16 cellular contexts compared by ENCODE assay signal in genomic region chr18:63708650-63709049, GRCh38. TPM values are rescaled to one million over a fixed set of nuclear protein-coding genes. Genes with fewer than 3 reads are reported as not detected.
DNase-seq lines count a peak whose midpoint lies in the region; ATAC-seq and TF ChIP-seq lines count a peak whose summit lies in the region.
"Had no signal": no experiment of that assay in that cellular context is flagged by ENCODE, and none has a peak within 500 bp of the region (broad histone marks: within the 10 kb centered on the region; RNA-seq: fewer than 3 reads in every experiment).

No MANE protein-coding gene starts in this region.

- peak; percentile 89 for DNase-seq in GM23248
- DNase-seq in RKO (ENCODE audit: low spot score) = peak; percentile 35
- DNase-seq in trophoblast cell = peak; percentile 40 to 88
- DNase-seq in lower lobe of right lung = no peak
- no peak for DNase-seq in NCI-H524 (lab: John Stamatoyannopoulos, UW)
- DNase-seq in activated CD8-positive, alpha-beta T cell treated with anti-CD3 and anti-CD28 coated beads for 36 hours = no peak
- DNase-seq: activated CD4-positive, CD25-positive, alpha-beta regulatory T cell; activated CD8-positive, alpha-beta memory T cell treated with anti-CD3 and anti-CD28 coated beads, Interleukin-2, amount 50 U/mL, for 4 hours; activated naive CD4-positive, alpha-beta T cell treated with anti-CD3 and anti-CD28 coated beads, Interleukin-2, amount 50 U/mL, for 16 hours; cerebellar nuclear complex; NCI-H1105; transverse colon had no signal

- H3K23ac ChIP-seq in trophoblast cell (ENCODE audit: low read length) = no peak overlapping the region

- no peak overlapping the region for H3K4me3 Mint-ChIP-seq in activated CD8-positive, alpha-beta T cell treated with anti-CD3 and anti-CD28 coated beads for 36 hours
- H3K4me3 Mint-ChIP-seq: natural killer cell treated with Interleukin-12 subunit alpha and Interleukin-12 subunit beta and Interleukin-15 and Interleukin-18, amount 100 ng/mL, for 72 hours had no signal

- H3K14ac ChIP-seq in trophoblast cell (ENCODE audit: low read length) = no peak overlapping the region

- no peak overlapping the region for H4K8ac ChIP-seq in trophoblast cell (ENCODE audit: low read depth, low read length)

- H3K4ac ChIP-seq in trophoblast cell (ENCODE audit: low read depth, low read length) = no peak overlapping the region

- H3K4me1 Mint-ChIP-seq in activated CD8-positive, alpha-beta T cell treated with anti-CD3 and anti-CD28 coated beads for 36 hours (ENCODE audit: low read depth) = no peaks in the 10 kb centered on the region

- no peak overlapping the region for H4K12ac ChIP-seq in trophoblast cell (ENCODE audit: low read depth, low read length)

- no peaks in the 10 kb centered on the region for H3K36me3 ChIP-seq in GM23248 (ENCODE audit: low read depth)
- no peaks in the 10 kb centered on the region for H3K36me3 ChIP-seq in trophoblast cell (ENCODE audit: control insufficient read depth in 1 of 2, insufficient read depth in 2 of 2, low read length in 2 of 2)
- no peaks in the 10 kb centered on the region for H3K36me3 ChIP-seq in lower lobe of right lung
- H3K36me3 ChIP-seq: transverse colon had no signal

- H2BK5ac ChIP-seq in trophoblast cell (ENCODE audit: low read depth, low read length, poor library complexity) = no peak overlapping the region

- no peaks in the 10 kb centered on the region for H3K79me1 ChIP-seq in trophoblast cell (ENCODE audit: low read length)

- no peak overlapping the region for H3K4me3 ChIP-seq in GM23248
- no peak overlapping the region for H3K4me3 ChIP-seq in trophoblast cell (ENCODE audit: low read depth, low read length)
- H3K4me3 ChIP-seq in lower lobe of right lung = no peak overlapping the region
- H3K4me3 ChIP-seq: transverse colon had no signal

- in situ Hi-C loops in GM23248 (cut with MboI) = no loop called here

- H3K79me2 ChIP-seq in GM23248 (ENCODE audit: insufficient read depth) = no peaks in the 10 kb centered on the region
- H3K79me2 ChIP-seq in trophoblast cell (ENCODE audit: control insufficient read depth, insufficient read depth, low read length, poor library complexity) = no peaks in the 10 kb centered on the region

- no peak overlapping the region for H4K91ac ChIP-seq in trophoblast cell (ENCODE audit: low read depth, low read length)

- peak overlapping the region; percentile 36 for H2AFZ ChIP-seq in GM23248
- no peak overlapping the region for H2AFZ ChIP-seq in trophoblast cell (ENCODE audit: insufficient read depth, low read length, poor library complexity)

- H3K9me2 ChIP-seq in GM23248 (ENCODE audit: insufficient read depth) = no peaks in the 10 kb centered on the region

- H2BK120ac ChIP-seq in trophoblast cell (ENCODE audit: insufficient read depth, low read length, poor library complexity) = no peak overlapping the region

- H3K18ac ChIP-seq in trophoblast cell (ENCODE audit: low read length) = no peak overlapping the region

- H3K4me1 ChIP-seq in GM23248 (ENCODE audit: insufficient read depth) = peaks cover 30% of the 10 kb centered on the region
- H3K4me1 ChIP-seq in trophoblast cell (ENCODE audit: control insufficient read depth in 1 of 2, insufficient read depth in 2 of 2, low read length in 2 of 2) = no peaks in the 10 kb centered on the region
- no peaks in the 10 kb centered on the region for H3K4me1 ChIP-seq in lower lobe of right lung

- no peaks in the 10 kb centered on the region for H3K9me3 ChIP-seq in GM23248 (ENCODE audit: low read depth)
- peaks cover 1% of the 10 kb centered on the region for H3K9me3 ChIP-seq in trophoblast cell (ENCODE audit: insufficient read depth, low read depth, low read length)
- H3K9me3 ChIP-seq in lower lobe of right lung = no peaks in the 10 kb centered on the region
- H3K9me3 ChIP-seq: transverse colon had no signal

- H3K4me2 ChIP-seq in GM23248 (ENCODE audit: unreplicated experiment) (peak overlapping the region; percentile 54), trophoblast cell (ENCODE audit: low read length) (no peak overlapping the region)

- TF ChIP-seq CTCF in lower lobe of right lung (IDR thresholded peaks at IDR 0.05) = no peak
- no peak for TF ChIP-seq CTCF in activated CD8-positive, alpha-beta T cell treated with anti-CD3 and anti-CD28 coated beads for 36 hours (IDR thresholded peaks at IDR 0.05)

- ATAC-seq in esophagus mucosa (peak; percentile 35), lower lobe of right lung (no peak), HG03175 (IDR thresholded peaks at IDR 0.05; ENCODE audit: unreplicated experiment) (no peak)
- no peak for ATAC-seq in activated CD8-positive, alpha-beta T cell treated with anti-CD3 and anti-CD28 coated beads for 36 hours
- ATAC-seq: HepG2; natural killer cell treated with Interleukin-12 subunit alpha and Interleukin-12 subunit beta and Interleukin-15 and Interleukin-18, amount 100 ng/mL, for 72 hours had no signal

- CTCF ChIA-PET in activated CD8-positive, alpha-beta T cell treated with anti-CD3 and anti-CD28 coated beads for 36 hours (lab: Charles Lee) = no interaction called here

- H3K27me3 ChIP-seq in GM23248 (replicated peaks; ENCODE audit: insufficient read depth) = no peaks in the 10 kb centered on the region
- no peaks in the 10 kb centered on the region for H3K27me3 ChIP-seq in trophoblast cell (ENCODE audit: insufficient read depth, low read length)
- no peaks in the 10 kb centered on the region for H3K27me3 ChIP-seq in lower lobe of right lung (ENCODE audit: low read depth)
- H3K27me3 ChIP-seq: transverse colon had no signal

- peaks cover 22% of the 10 kb centered on the region for H3F3A ChIP-seq in GM23248 (ENCODE audit: insufficient read depth)

- H3K9ac ChIP-seq in GM23248 (no peak overlapping the region), trophoblast cell (ENCODE audit: low read length) (no peak overlapping the region)

- H2BK12ac ChIP-seq in trophoblast cell (ENCODE audit: low read length) = no peak overlapping the region

- H2AK5ac ChIP-seq in trophoblast cell (ENCODE audit: low read length) = no peak overlapping the region

- H3K36me3 Mint-ChIP-seq in activated CD8-positive, alpha-beta T cell treated with anti-CD3 and anti-CD28 coated beads for 36 hours (ENCODE audit: low read depth) = no peaks in the 10 kb centered on the region
- H3K36me3 Mint-ChIP-seq: natural killer cell treated with Interleukin-12 subunit alpha and Interleukin-12 subunit beta and Interleukin-15 and Interleukin-18, amount 100 ng/mL, for 72 hours had no signal

- intact Hi-C loops in lower lobe of right lung (cut with DNase I) = no loop called here
- intact Hi-C loops in activated CD8-positive, alpha-beta T cell treated with anti-CD3 and anti-CD28 coated beads for 36 hours (cut with micrococcal nuclease) = no loop called here

- H3K27me3 Mint-ChIP-seq in activated CD8-positive, alpha-beta T cell treated with anti-CD3 and anti-CD28 coated beads for 36 hours = no peaks in the 10 kb centered on the region
- H3K27me3 Mint-ChIP-seq: natural killer cell treated with Interleukin-12 subunit alpha and Interleukin-12 subunit beta and Interleukin-15 and Interleukin-18, amount 100 ng/mL, for 72 hours had no signal

- H4K20me1 ChIP-seq in GM23248 (ENCODE audit: insufficient read depth) = no peaks in the 10 kb centered on the region

- H3K27ac Mint-ChIP-seq in activated CD8-positive, alpha-beta T cell treated with anti-CD3 and anti-CD28 coated beads for 36 hours = no peak overlapping the region
- H3K27ac Mint-ChIP-seq: natural killer cell treated with Interleukin-12 subunit alpha and Interleukin-12 subunit beta and Interleukin-15 and Interleukin-18, amount 100 ng/mL, for 72 hours had no signal

- POLR2A ChIA-PET in activated CD8-positive, alpha-beta T cell treated with anti-CD3 and anti-CD28 coated beads for 36 hours (lab: Charles Lee) = no interaction called here

- WGBS in GM23248 (ENCODE audit: low coverage in 1 of 2, low lambda C conversion rate in 2 of 2, missing lambda C conversion rate in 2 of 2), 2 experiments = 0 to 2% methylated on average over 3 of the region's 3 CpGs
- no CpG with 5 or more reads among the region's 3 CpGs for WGBS in trophoblast cell (ENCODE audit: extremely low coverage, insufficient coverage, insufficient read length)

- H3K27ac ChIP-seq in GM23248 (peak overlapping the region; percentile 78), trophoblast cell (ENCODE audit: low read depth, low read length) (no peak overlapping the region), lower lobe of right lung (no peak overlapping the region)
- H3K27ac ChIP-seq: transverse colon had no signal

- peaks cover 4% of the 10 kb centered on the region for H3K9me3 Mint-ChIP-seq in activated CD8-positive, alpha-beta T cell treated with anti-CD3 and anti-CD28 coated beads for 36 hours

RNA-seq across cellular contexts. Expression of gene SERPINB11, which starts 5.9 kb away (rescaled TPM):
- not detected in 2 replicates for total RNA-seq in GM23248 (2014; rRNA removed; shearing (Covaris generic))
- not detected in 2 replicates for polyA plus RNA-seq in GM23248 (2016; fragmentation: Nextera tagmentation; extraction: Ambion mirVana)
- total RNA-seq in esophagus mucosa (7.1 TPM), lower lobe of right lung (0.77 TPM)
- 0.21 and 0.22 TPM in 2 replicates for polyA plus RNA-seq in trophoblast cell (2013)
- not detected for total RNA-seq in activated CD8-positive, alpha-beta T cell treated with anti-CD3 and anti-CD28 coated beads for 36 hours
- total RNA-seq: HepG2; natural killer cell treated with Interleukin-12 subunit alpha and Interleukin-12 subunit beta and Interleukin-15 and Interleukin-18, amount 100 ng/mL, for 72 hours; transverse colon had no signal
- polyA plus RNA-seq: HepG2 had no signal

RNA-seq across cellular contexts. Expression of gene SERPINB3, which starts 47.0 kb away (rescaled TPM):
- total RNA-seq in GM23248 (2014; rRNA removed; shearing (Covaris generic)) = not detected in 2 replicates
- 0.24 TPM in 1 of 2 replicates, not detected in the other for polyA plus RNA-seq in GM23248 (2016; fragmentation: Nextera tagmentation; extraction: Ambion mirVana)
- 879 TPM for total RNA-seq in esophagus mucosa
- polyA plus RNA-seq in trophoblast cell (2013) = 0.08 and 0.19 TPM in 2 replicates
- total RNA-seq in lower lobe of right lung = not detected
- total RNA-seq in activated CD8-positive, alpha-beta T cell treated with anti-CD3 and anti-CD28 coated beads for 36 hours = not detected
- total RNA-seq: HepG2; natural killer cell treated with Interleukin-12 subunit alpha and Interleukin-12 subunit beta and Interleukin-15 and Interleukin-18, amount 100 ng/mL, for 72 hours; transverse colon had no signal
- polyA plus RNA-seq: HepG2 had no signal

Comparison
In these comparisons a context has a peak if more than half of its experiments do, and no peak if none do; other contexts are left out.
1. DNase-seq: peak in GM23248 (single experiment), RKO (single experiment) and trophoblast cell (2 of 2); none in lower lobe of right lung (single experiment), NCI-H524 (0 of 2) and activated CD8-positive, alpha-beta T cell treated with anti-CD3 and anti-CD28 coated beads for 36 hours (single experiment).
2. RNA of gene SERPINB3, which starts 47.0 kb away (total RNA-seq): 879 TPM in esophagus mucosa (single experiment); not detected in lower lobe of right lung (single experiment), not detected in GM23248 and not detected in activated CD8-positive, alpha-beta T cell treated with anti-CD3 and anti-CD28 coated beads for 36 hours; every median in the first group is over 100 times any median in the second.